8 cellular contexts compared by ENCODE assay signal in the genomic region with DNA sequence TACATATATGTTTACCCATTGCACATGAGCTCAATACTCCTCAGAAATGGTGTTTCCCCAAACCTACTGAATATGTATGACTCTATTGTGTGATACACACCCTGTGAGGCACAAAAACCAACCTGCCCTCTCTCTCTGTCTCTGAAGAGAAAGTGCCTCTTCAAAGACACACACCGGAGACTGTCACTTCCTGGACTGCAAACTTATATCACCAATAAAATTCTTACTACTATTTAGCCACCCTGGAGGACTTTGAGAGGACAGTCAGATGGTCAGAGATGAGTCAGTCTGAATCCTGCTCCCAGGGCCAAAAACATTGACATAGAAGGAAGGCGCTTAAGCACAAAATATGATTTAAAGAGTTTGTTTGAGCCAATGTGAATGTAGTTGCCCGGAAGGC.
DNase-seq lines count a peak whose midpoint lies in the region; ATAC-seq and TF ChIP-seq lines count a peak whose summit lies in the region.

No MANE protein-coding gene starts in this region.

- H3K4me1 ChIP-seq in right atrium auricular region, result no peaks in the 10 kb centered on the region
- H3K4me1 ChIP-seq in sigmoid colon, result no peaks in the 10 kb centered on the region

- ATAC-seq in HG02571 (IDR thresholded peaks at IDR 0.05; ENCODE audit: unreplicated experiment), result no peak
- ATAC-seq in HG03342 (IDR thresholded peaks at IDR 0.05; ENCODE audit: unreplicated experiment), result no peak

- WGBS in sigmoid colon, 2 donors, result 55 to 61% methylated on average over 3 of the region's 3 CpGs

- H3K27ac ChIP-seq in right atrium auricular region (no peak overlapping the region), sigmoid colon (no peak overlapping the region)

- H3K27me3 ChIP-seq in right atrium auricular region (no peaks in the 10 kb centered on the region), sigmoid colon (no peaks in the 10 kb centered on the region)

- intact Hi-C loops in sigmoid colon (cut with DNase I), result no loop called here

- no peak for TF ChIP-seq POLR2A in sigmoid colon (IDR thresholded peaks at IDR 0.05)

- TF ChIP-seq EP300 in sigmoid colon (IDR thresholded peaks at IDR 0.05), result no peak

- peak; percentile 45 for DNase-seq in activated naive CD4-positive, alpha-beta T cell treated with Interleukin-2 at 50 U/mL for 16 hours
- no peak for DNase-seq in activated naive CD4-positive, alpha-beta T cell (lab: John Stamatoyannopoulos, UW)
- peak; percentile 45 to 47 for DNase-seq in activated T-cell treated with anti-CD3 and anti-CD28 coated beads, Interleukin-2, amount 50 U/mL, for 48 hours
- DNase-seq in foreskin fibroblast (peak; percentile 28 to 52), right atrium auricular region (ENCODE audit: low spot score) (no peak), sigmoid colon (no peak)

- H3K9me3 ChIP-seq in right atrium auricular region (no peaks in the 10 kb centered on the region), sigmoid colon (no peaks in the 10 kb centered on the region)

- H3K4me3 ChIP-seq in foreskin fibroblast (ENCODE audit: low read depth in 1 of 2, low read length in 2 of 2) (no peak overlapping the region), right atrium auricular region (no peak overlapping the region), sigmoid colon (no peak overlapping the region)

- no peak for TF ChIP-seq CTCF in foreskin fibroblast (IDR thresholded peaks at IDR 0.05; ENCODE audit: low read depth, low read length)
- no peak for TF ChIP-seq CTCF in right atrium auricular region (IDR thresholded peaks at IDR 0.05)
- TF ChIP-seq CTCF in sigmoid colon (IDR thresholded peaks at IDR 0.05), result no peak

- H3K36me3 ChIP-seq in right atrium auricular region, result no peaks in the 10 kb centered on the region
- no peaks in the 10 kb centered on the region for H3K36me3 ChIP-seq in sigmoid colon

Comparison
In these comparisons a context has a peak if more than half of its experiments do, and no peak if none do; other contexts are left out.
1. DNase-seq: peak in activated naive CD4-positive, alpha-beta T cell treated with Interleukin-2 at 50 U/mL for 16 hours (single experiment), activated T-cell treated with anti-CD3 and anti-CD28 coated beads, Interleukin-2, amount 50 U/mL, for 48 hours (2 of 2) and foreskin fibroblast (2 of 2); none in activated naive CD4-positive, alpha-beta T cell (0 of 4), right atrium auricular region (single experiment) and sigmoid colon (single experiment).